ENCODE assay signal across 11 cellular contexts in the genomic region with DNA sequence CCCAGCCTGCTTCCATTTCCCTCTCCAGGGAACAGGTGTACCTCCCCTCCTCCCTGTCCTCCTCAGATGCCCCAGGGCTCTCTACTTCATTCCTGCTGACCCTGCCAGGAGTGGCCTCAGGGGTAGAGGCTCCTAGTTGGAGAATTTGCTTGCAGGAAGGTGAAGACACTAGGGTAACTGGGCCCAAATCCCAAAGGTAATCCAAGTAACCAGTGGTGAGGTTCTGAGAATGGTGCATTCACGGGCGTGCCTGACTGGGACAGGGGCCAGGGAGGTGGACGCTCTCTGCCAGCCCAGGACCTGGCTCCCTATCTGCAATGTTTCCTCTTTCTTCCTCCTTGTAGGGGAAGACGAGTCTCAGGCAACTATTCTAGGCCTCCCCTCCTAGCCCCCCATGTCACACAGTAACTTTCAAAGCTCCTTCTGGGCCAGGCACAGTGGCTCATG. TPM values are rescaled to one million over a fixed set of nuclear protein-coding genes. Genes with fewer than 3 reads are reported as not detected.
A peak's percentile ranks its signal among the peaks of the same experiment; 100 is the strongest.
DNase-seq lines count a peak whose midpoint lies in the region; ATAC-seq, FAIRE-seq and TF ChIP-seq lines count a peak whose summit lies in the region.
"Had no signal": no experiment of that assay in that cellular context is flagged by ENCODE, and none has a peak within 500 bp of the region (broad histone marks: within the 10 kb centered on the region; RNA-seq: fewer than 3 reads in every experiment).

No MANE protein-coding gene starts in this region.

- TF ChIP-seq POLR2A in breast epithelium (IDR thresholded peaks at IDR 0.05) (no peak), GM18505 (IDR thresholded peaks at IDR 0.05; ENCODE audit: borderline replicate concordance, extremely low read depth, insufficient read depth, insufficient read length) (no peak)

- H3K27me3 Mint-ChIP-seq in MCF 10A (ENCODE audit: insufficient read depth, unreplicated experiment) (no peaks in the 10 kb centered on the region), astrocyte (ENCODE audit: low read depth, unreplicated experiment) (peaks cover 4% of the 10 kb centered on the region), memory B cell (no peaks in the 10 kb centered on the region), type B pancreatic cell (peaks cover 8% of the 10 kb centered on the region)

- H2AFZ ChIP-seq in astrocyte (ENCODE audit: low read depth, low read length), result no peak overlapping the region

- H3K4me2 ChIP-seq in astrocyte (ENCODE audit: low read length), result peak overlapping the region; percentile 99

- peaks cover 19% of the 10 kb centered on the region for H3K4me1 Mint-ChIP-seq in MCF 10A (ENCODE audit: insufficient read depth, unreplicated experiment)
- peaks cover 25% of the 10 kb centered on the region for H3K4me1 Mint-ChIP-seq in astrocyte (ENCODE audit: low read depth, unreplicated experiment)
- peaks cover 36% of the 10 kb centered on the region for H3K4me1 Mint-ChIP-seq in memory B cell
- peaks cover 19% of the 10 kb centered on the region for H3K4me1 Mint-ChIP-seq in type B pancreatic cell (ENCODE audit: unreplicated experiment)

- H3K9me3 ChIP-seq in breast epithelium (no peaks in the 10 kb centered on the region), astrocyte (ENCODE audit: insufficient read depth, low read depth, low read length) (no peaks in the 10 kb centered on the region)

- H3K27ac ChIP-seq in breast epithelium, result no peak overlapping the region
- no peak overlapping the region for H3K27ac ChIP-seq in astrocyte (ENCODE audit: low read depth, low read length)

- peaks cover 14 to 26% of the 10 kb centered on the region in 2 donors for H3K4me1 ChIP-seq in breast epithelium
- H3K4me1 ChIP-seq in astrocyte (ENCODE audit: insufficient read depth, low read length), result peaks cover 32% of the 10 kb centered on the region

- DNase-seq in MCF 10A (ENCODE audit: unreplicated experiment), result no peak
- no peak for DNase-seq in breast epithelium (ENCODE audit: low spot score in 2 of 2)
- no peak for DNase-seq in astrocyte (ENCODE audit: low read depth)
- DNase-seq in memory B cell (ENCODE audit: low spot score in 2 of 2), result no peak
- no peak for DNase-seq in type B pancreatic cell (ENCODE audit: extremely low spot score, unreplicated experiment)
- no peak for DNase-seq in NCI-H2107 treated with DMSO at 0.1 percent for 48 hours (lab: John Stamatoyannopoulos, UW; ENCODE audit: unreplicated experiment)
- DNase-seq: cortex of kidney, NCI-H226, occipital lobe had no signal

- H3K4me3 ChIP-seq in breast epithelium (peak overlapping the region in 1 of 3 donors; percentile 94), astrocyte (ENCODE audit: insufficient read depth, low read depth, low read length) (no peak overlapping the region)

- ATAC-seq in memory B cell (ENCODE audit: low read depth), result no peak
- no peak for ATAC-seq in GM18498 (IDR thresholded peaks at IDR 0.05; ENCODE audit: unreplicated experiment)
- ATAC-seq in GM18505 (IDR thresholded peaks at IDR 0.05; ENCODE audit: unreplicated experiment), result no peak

- no peak for TF ChIP-seq CTCF in MCF 10A (IDR thresholded peaks at IDR 0.05; ENCODE audit: unreplicated experiment)
- no peak for TF ChIP-seq CTCF in breast epithelium (IDR thresholded peaks at IDR 0.05)
- no peak for TF ChIP-seq CTCF in astrocyte (IDR thresholded peaks at IDR 0.05; ENCODE audit: insufficient read depth, low read depth, low read length)
- TF ChIP-seq CTCF in type B pancreatic cell (conservative IDR thresholded peaks at IDR 0.05), result no peak

- no peak for FAIRE-seq in astrocyte (lab: Jason Lieb, UNC)

- H3K36me3 ChIP-seq in breast epithelium (peaks cover 8% of the 10 kb centered on the region), astrocyte (ENCODE audit: insufficient read depth, low read length) (peaks cover 13% of the 10 kb centered on the region)

- intact Hi-C loops in MCF 10A (cut with micrococcal nuclease), result no loop called here
- intact Hi-C loops in breast epithelium (cut with DNase I; ENCODE audit: low total_unique reads), result no loop called here

- peak overlapping the region; percentile 47 for H3K4me3 Mint-ChIP-seq in MCF 10A (ENCODE audit: unreplicated experiment)
- H3K4me3 Mint-ChIP-seq in astrocyte (ENCODE audit: unreplicated experiment), result peak overlapping the region; percentile 90
- peak overlapping the region; percentile 61 for H3K4me3 Mint-ChIP-seq in memory B cell
- H3K4me3 Mint-ChIP-seq in type B pancreatic cell, result peak overlapping the region; percentile 96

- H3K27ac Mint-ChIP-seq in MCF 10A (ENCODE audit: low read depth, unreplicated experiment) (no peak overlapping the region), astrocyte (ENCODE audit: unreplicated experiment) (no peak overlapping the region), memory B cell (no peak overlapping the region), type B pancreatic cell (no peak overlapping the region)

- H3K9ac ChIP-seq in astrocyte (ENCODE audit: low read length), result no peak overlapping the region

- POLR2A ChIA-PET in MCF 10A (lab: Yijun Ruan, JAX), result interaction anchor here (0.7 to 4.0 kb wide), 2 partner anchors 10 to 639 kb away, joined by 3 to 20 read pairs; no protein-coding TSS in a partner anchor

- no TSS peak for BruUV-seq in MCF 10A (replicated peaks; lab: Mats Ljungman, UMichigan)

- peaks cover 49% of the 10 kb centered on the region for H3K79me2 ChIP-seq in astrocyte (ENCODE audit: insufficient read depth, low read length)

- peaks cover 11% of the 10 kb centered on the region for H3K36me3 Mint-ChIP-seq in MCF 10A (ENCODE audit: insufficient read depth, unreplicated experiment)
- peaks cover 13% of the 10 kb centered on the region for H3K36me3 Mint-ChIP-seq in astrocyte (ENCODE audit: low read depth, unreplicated experiment)
- peaks cover 6% of the 10 kb centered on the region for H3K36me3 Mint-ChIP-seq in memory B cell
- H3K36me3 Mint-ChIP-seq in type B pancreatic cell, result peaks cover 7% of the 10 kb centered on the region

- CTCF ChIA-PET in MCF 10A (lab: Yijun Ruan, JAX), result no interaction called here

- no peaks in the 10 kb centered on the region for H3K9me3 Mint-ChIP-seq in MCF 10A (ENCODE audit: unreplicated experiment)
- H3K9me3 Mint-ChIP-seq in astrocyte (ENCODE audit: unreplicated experiment), result no peaks in the 10 kb centered on the region
- H3K9me3 Mint-ChIP-seq in memory B cell, result no peaks in the 10 kb centered on the region
- H3K9me3 Mint-ChIP-seq in type B pancreatic cell, result no peaks in the 10 kb centered on the region

- peaks cover 72% of the 10 kb centered on the region for H4K20me1 ChIP-seq in astrocyte (ENCODE audit: insufficient read depth, low read length)

- H3K27me3 ChIP-seq in breast epithelium, result no peaks in the 10 kb centered on the region
- H3K27me3 ChIP-seq in astrocyte (ENCODE audit: insufficient read depth, low read length), result no peaks in the 10 kb centered on the region

RNA-seq across cellular contexts. Expression of a gene that starts 2.9 kb away (rescaled TPM):
- 11.9 and 14.4 TPM in 2 replicates for total RNA-seq in MCF 10A (2022)
- 10 to 100 TPM; 18.1 to 49.1 (median 28.2) TPM for total RNA-seq in breast epithelium
- 23.4 and 24.0 TPM in 2 replicates for total RNA-seq in astrocyte
- total RNA-seq in type B pancreatic cell (ENCODE audit: low replicate concordance), result 19.5 and 26.0 TPM in 2 replicates

RNA-seq across cellular contexts. Expression of a gene that starts 39.5 kb away (rescaled TPM):
- 8.1 and 8.6 TPM in 2 replicates for total RNA-seq in MCF 10A (2022)
- total RNA-seq in breast epithelium, result 10 to 100 TPM; 44.2 to 54.1 (median 44.3) TPM
- 14.4 and 16.9 TPM in 2 replicates for total RNA-seq in astrocyte
- total RNA-seq in type B pancreatic cell (ENCODE audit: low replicate concordance), result 27.7 and 37.0 TPM in 2 replicates
